In genomic region chr1:45543599-45544417, GRCh38 we compare ENCODE assay signal across 8 cellular contexts. TPM values are rescaled to one million over a fixed set of nuclear protein-coding genes. Genes with fewer than 3 reads are reported as not detected.
DNase-seq lines count a peak whose midpoint lies in the region; ATAC-seq and TF ChIP-seq lines count a peak whose summit lies in the region.

No MANE protein-coding gene starts in this region.

- DNase-seq in activated naive CD4-positive, alpha-beta T cell treated with Interleukin-2 at 50 U/mL for 16 hours = peak; percentile 73
- peak; percentile 80 to 86 for DNase-seq in left lung
- DNase-seq in stimulated activated CD8-positive, alpha-beta memory T cell treated with anti-CD3 and anti-CD28 coated beads, Interleukin-12 subunit alpha, Interleukin-12 subunit beta, amount 100 ng/mL, for 24 hours (ENCODE audit: extremely low read depth) = peak; percentile 43
- no peak for DNase-seq in NCI-H510A treated with DMSO at 0.1 percent for 48 hours (lab: John Stamatoyannopoulos, UW)
- DNase-seq in omental fat pad (ENCODE audit: low spot score) = no peak

- TF ChIP-seq CTCF in left lung (IDR thresholded peaks at IDR 0.05) (no peak), omental fat pad (IDR thresholded peaks at IDR 0.05) (no peak)

- H3K27me3 ChIP-seq in left lung = no peaks in the 10 kb centered on the region

- H3K9me3 ChIP-seq in left lung = no peaks in the 10 kb centered on the region

- no peak overlapping the region for H3K4me3 ChIP-seq in left lung

- peak; percentile 46 for TF ChIP-seq POLR2A in Raji (IDR thresholded peaks at IDR 0.05; ENCODE audit: insufficient read depth, low read depth, low read length)

- no peaks in the 10 kb centered on the region for H3K36me3 ChIP-seq in left lung

- peaks cover 3 to 47% of the 10 kb centered on the region in 2 donors for H3K4me1 ChIP-seq in left lung

- H3K27ac ChIP-seq in left lung = peak overlapping the region; percentile 59 to 89

- intact Hi-C loops in left lung (cut with DNase I) = no loop called here

- peak; percentile 41 for ATAC-seq in GM21786 (IDR thresholded peaks at IDR 0.05; ENCODE audit: unreplicated experiment)
- peak; percentile 85 for ATAC-seq in left lung
- ATAC-seq in GM18858 (IDR thresholded peaks at IDR 0.05; ENCODE audit: unreplicated experiment) = no peak
- ATAC-seq in omental fat pad (ENCODE audit: low FRiP score) = no peak

RNA-seq across cellular contexts. Expression of gene AKR1A1, which starts 6.8 kb away (rescaled TPM):
- total RNA-seq in left lung = 100 to 1,000 TPM; 183 to 258 TPM
- 100 to 1,000 TPM in 1 of 4 donors, 10 to 100 TPM in 3; 76.6 to 114 (median 86.2) TPM for total RNA-seq in omental fat pad

RNA-seq across cellular contexts. Expression of gene PRDX1, which starts 22.1 kb away (rescaled TPM):
- total RNA-seq in left lung (100 to 1,000 TPM; 427 to 579 TPM), omental fat pad (100 to 1,000 TPM; 194 to 363 (median 269) TPM)

RNA-seq across cellular contexts. Expression of gene NASP, which starts 40.0 kb away (rescaled TPM):
- total RNA-seq in left lung = 10 to 100 TPM; 57.6 to 71.6 TPM
- 10 to 100 TPM; 48.0 to 96.5 (median 80.6) TPM for total RNA-seq in omental fat pad

RNA-seq across cellular contexts. Expression of gene MMACHC, which starts 43.7 kb away (rescaled TPM):
- 1 to 10 TPM; 5.8 to 5.9 TPM for total RNA-seq in left lung
- 1 to 10 TPM; 1.8 to 4.4 (median 3.2) TPM for total RNA-seq in omental fat pad

RNA-seq across cellular contexts. Expression of gene CCDC163, which starts 43.9 kb away (rescaled TPM):
- total RNA-seq in left lung (1 to 10 TPM in 1 of 2 donors, under 1 TPM in 1; 0.50 to 2.0 TPM), omental fat pad (1 to 10 TPM in 1 of 4 donors, under 1 TPM in 3; 0.44 to 1.3 (median 0.67) TPM)

Comparison
In these comparisons a context has a peak if more than half of its experiments do, and no peak if none do; other contexts are left out.
1. ATAC-seq: peak in GM21786 (single experiment) and left lung (single experiment); none in GM18858 (single experiment) and omental fat pad (single experiment).
2. DNase-seq: peak in activated naive CD4-positive, alpha-beta T cell treated with Interleukin-2 at 50 U/mL for 16 hours (single experiment), left lung (2 of 2) and stimulated activated CD8-positive, alpha-beta memory T cell treated with anti-CD3 and anti-CD28 coated beads, Interleukin-12 subunit alpha, Interleukin-12 subunit beta, amount 100 ng/mL, for 24 hours (single experiment); none in NCI-H510A treated with DMSO at 0.1 percent for 48 hours (single experiment) and omental fat pad (single experiment).